1 cellular context compared by ENCODE assay signal in genomic region chr5:172806897-172807672, GRCh38.
TF ChIP-seq lines count a peak whose summit lies in the region.

No MANE protein-coding gene starts in this region.

TF ChIP-seq in GM12878, 131 proteins besides CTCF, POLR2A, EP300 and RAD21 (continued from another document and continues in another):
- TF ChIP-seq ZBTB40 (IDR thresholded peaks at IDR 0.05; ENCODE audit: borderline replicate concordance): no peak
- TF ChIP-seq CHD1 (IDR thresholded peaks at IDR 0.05; ENCODE audit: low read depth, low read length): no peak
- no peak for TF ChIP-seq HCFC1 (IDR thresholded peaks at IDR 0.05; ENCODE audit: low read length)
- TF ChIP-seq NR2F1 (conservative IDR thresholded peaks at IDR 0.05): peak; percentile 76
- no peak for TF ChIP-seq SMAD5 (IDR thresholded peaks at IDR 0.05; ENCODE audit: low read depth)
- peak; percentile 78 for TF ChIP-seq ATF2 (IDR thresholded peaks at IDR 0.05; ENCODE audit: low read length)
- no peak for TF ChIP-seq BACH1 (IDR thresholded peaks at IDR 0.05; ENCODE audit: borderline replicate concordance)
- TF ChIP-seq ZNF592 (IDR thresholded peaks at IDR 0.05): no peak
- TF ChIP-seq ELK1 (IDR thresholded peaks at IDR 0.05; ENCODE audit: low read depth, low read length): no peak
- no peak for TF ChIP-seq ZNF217 (IDR thresholded peaks at IDR 0.05)
- TF ChIP-seq NBN (IDR thresholded peaks at IDR 0.05): no peak; the same call in 1 of the 2 replicates
- no peak for TF ChIP-seq ZNF384 (IDR thresholded peaks at IDR 0.05; ENCODE audit: borderline replicate concordance, low read depth, low read length)
- no peak for TF ChIP-seq BMI1 (IDR thresholded peaks at IDR 0.05; ENCODE audit: borderline replicate concordance)
- no peak for TF ChIP-seq MXI1 (IDR thresholded peaks at IDR 0.05; ENCODE audit: low read depth, low read length)
- no peak for TF ChIP-seq RBBP5 (conservative IDR thresholded peaks at IDR 0.05)
- peak; percentile 34; the same call in 1 of the 2 replicates for TF ChIP-seq BCL11A (IDR thresholded peaks at IDR 0.05; ENCODE audit: low read depth, low read length)
- TF ChIP-seq NFXL1 (IDR thresholded peaks at IDR 0.05; ENCODE audit: borderline replicate concordance): no peak
- no peak for TF ChIP-seq TARDBP (IDR thresholded peaks at IDR 0.05; ENCODE audit: borderline replicate concordance)
- no peak for TF ChIP-seq PBX3 (IDR thresholded peaks at IDR 0.05; ENCODE audit: insufficient replicate concordance, low read depth, low read length)
- no peak for TF ChIP-seq RCOR1 (conservative IDR thresholded peaks at IDR 0.05; ENCODE audit: low read depth, low read length)
- TF ChIP-seq JUND (IDR thresholded peaks at IDR 0.05; ENCODE audit: low read depth, low read length): no peak
- TF ChIP-seq IRF4 (IDR thresholded peaks at IDR 0.05; ENCODE audit: low read depth, low read length): no peak
- no peak for TF ChIP-seq STAT3 (IDR thresholded peaks at IDR 0.05; ENCODE audit: low read depth, low read length)
- TF ChIP-seq TAF1 (IDR thresholded peaks at IDR 0.05; ENCODE audit: borderline replicate concordance, low read depth, low read length): peak; percentile 51; the same call in 1 of the 2 replicates
- TF ChIP-seq CBX3 (IDR thresholded peaks at IDR 0.05; ENCODE audit: borderline replicate concordance, low read depth): no peak
- no peak for TF ChIP-seq NR2C2 (IDR thresholded peaks at IDR 0.05; ENCODE audit: borderline replicate concordance, control insufficient read depth, insufficient read length, low read depth)
- TF ChIP-seq NRF1 (conservative IDR thresholded peaks at IDR 0.05; ENCODE audit: low read depth, low read length): no peak
- no peak for TF ChIP-seq BCLAF1 (IDR thresholded peaks at IDR 0.05)
- TF ChIP-seq USF1 (IDR thresholded peaks at IDR 0.05; ENCODE audit: borderline replicate concordance, extremely low read length, insufficient read depth, low read depth, low read length): no peak
- no peak for TF ChIP-seq MTA3 (IDR thresholded peaks at IDR 0.05; ENCODE audit: borderline replicate concordance, low read length)
- peak; percentile 88 for TF ChIP-seq ATF7 (IDR thresholded peaks at IDR 0.05; ENCODE audit: low read depth)
- TF ChIP-seq ZZZ3 (IDR thresholded peaks at IDR 0.05; ENCODE audit: control insufficient read depth, insufficient read length, low read depth): no peak
- TF ChIP-seq RB1 (IDR thresholded peaks at IDR 0.05; ENCODE audit: borderline replicate concordance): no peak
- TF ChIP-seq HDGF (IDR thresholded peaks at IDR 0.05): 0 out of 2 replicates have a peak, but pooled peaks have one; percentile 38
- no peak; a peak in 1 of 4 replicates for TF ChIP-seq ETV6 (conservative IDR thresholded peaks at IDR 0.05 in 1 of 2, IDR thresholded peaks at IDR 0.05 in 1 of 2; ENCODE audit: borderline replicate concordance in 1 of 2, low read depth in 1 of 2)
- no peak for TF ChIP-seq USF2 (IDR thresholded peaks at IDR 0.05; ENCODE audit: borderline replicate concordance, low read depth, low read length)
- TF ChIP-seq ZNF274 (IDR thresholded peaks at IDR 0.05; ENCODE audit: insufficient read depth, insufficient read length): no peak
- TF ChIP-seq POLR2AphosphoS5 (IDR thresholded peaks at IDR 0.05; ENCODE audit: low read length): peak; percentile 67; the same call in 1 of the 2 replicates
- peak; percentile 64; the same call in 1 of the 2 replicates for TF ChIP-seq MTA2 (IDR thresholded peaks at IDR 0.05; ENCODE audit: low read depth)
- no peak for TF ChIP-seq PRDM15 (CRISPR knock-in tag; IDR thresholded peaks at IDR 0.05)
